Comparison of ENCODE assay signal across 8 cellular contexts in genomic region chr17:32253117-32253611, GRCh38. TPM values are rescaled to one million over a fixed set of nuclear protein-coding genes. Genes with fewer than 3 reads are reported as not detected.
DNase-seq lines count a peak whose midpoint lies in the region; ATAC-seq and TF ChIP-seq lines count a peak whose summit lies in the region.

No MANE protein-coding gene starts in this region.

- H3K36me3 ChIP-seq in SJCRH30 (no peaks in the 10 kb centered on the region), gastroesophageal sphincter (no peaks in the 10 kb centered on the region), osteoblast (ENCODE audit: insufficient read depth, low read length) (no peaks in the 10 kb centered on the region), tibial nerve (no peaks in the 10 kb centered on the region)

- H4K20me1 ChIP-seq in osteoblast (ENCODE audit: insufficient read depth, low read length) = no peaks in the 10 kb centered on the region

- WGBS in gastroesophageal sphincter (ENCODE audit: low coverage in 1 of 2), 2 donors = 66% methylated on average over 12 of the region's 12 CpGs; no CpG with 5 or more reads in 1 of the 2 donors
- 57 to 59% methylated on average over 12 of the region's 12 CpGs for WGBS in tibial nerve, 2 donors

- no peaks in the 10 kb centered on the region for H3K9me3 ChIP-seq in SJCRH30 (replicated peaks)
- H3K9me3 ChIP-seq in gastroesophageal sphincter = no peaks in the 10 kb centered on the region
- H3K9me3 ChIP-seq in osteoblast (ENCODE audit: low read depth, low read length) = no peaks in the 10 kb centered on the region
- H3K9me3 ChIP-seq in tibial nerve = no peaks in the 10 kb centered on the region

- H3K27me3 ChIP-seq in SJCRH30 = no peaks in the 10 kb centered on the region; the same call in 1 of the 2 replicates
- H3K27me3 ChIP-seq in gastroesophageal sphincter = no peaks in the 10 kb centered on the region
- H3K27me3 ChIP-seq in osteoblast (ENCODE audit: insufficient read depth, low read length) = no peaks in the 10 kb centered on the region
- H3K27me3 ChIP-seq in tibial nerve = no peaks in the 10 kb centered on the region

- TF ChIP-seq CTCF in gastroesophageal sphincter (IDR thresholded peaks at IDR 0.05) (peak; percentile 91 to 95 (median 92)), osteoblast (IDR thresholded peaks at IDR 0.05; ENCODE audit: extremely low read depth, low read depth, low read length) (peak; percentile 100), tibial nerve (IDR thresholded peaks at IDR 0.05) (peak; percentile 80 to 92 (median 85))

- DNase-seq in ELR (ENCODE audit: low read depth) (peak; percentile 84), LHCN-M2 (ENCODE audit: low read depth) (peak; percentile 61), SJCRH30 (peak; percentile 70 to 90), osteoblast (ENCODE audit: insufficient read length, low spot score, missing footprints) (peak; percentile 93), tibial nerve (ENCODE audit: low spot score in 2 of 2) (peak; percentile 70 to 92)
- DNase-seq in activated effector memory CD4-positive, alpha-beta T cell treated with anti-CD3 and anti-CD28 coated beads, Interleukin-2, amount 50 U/mL, for 16 hours = peak; percentile 85

- H3K4me3 ChIP-seq in SJCRH30 (no peak overlapping the region), gastroesophageal sphincter (no peak overlapping the region), osteoblast (ENCODE audit: insufficient read depth, low read length) (no peak overlapping the region), tibial nerve (no peak overlapping the region)

- TF ChIP-seq POLR2A in gastroesophageal sphincter (IDR thresholded peaks at IDR 0.05) (no peak), tibial nerve (IDR thresholded peaks at IDR 0.05) (no peak)

- no peak for TF ChIP-seq EP300 in gastroesophageal sphincter (IDR thresholded peaks at IDR 0.05)
- TF ChIP-seq EP300 in tibial nerve (IDR thresholded peaks at IDR 0.05) = no peak

- ATAC-seq in gastroesophageal sphincter = peak; percentile 86
- no peak for ATAC-seq in HG03457 (IDR thresholded peaks at IDR 0.05; ENCODE audit: unreplicated experiment)

- H3K4me1 ChIP-seq in SJCRH30 (no peaks in the 10 kb centered on the region), gastroesophageal sphincter (peaks cover 0 to 8% (median 0%) of the 10 kb centered on the region in 3 donors), osteoblast (ENCODE audit: insufficient read depth, low read length) (peaks cover 6% of the 10 kb centered on the region), tibial nerve (peaks cover 0 to 10% (median 0%) of the 10 kb centered on the region in 4 donors)

- no peak overlapping the region for H2AFZ ChIP-seq in osteoblast (ENCODE audit: low read length)

- no peak overlapping the region for H3K27ac ChIP-seq in SJCRH30
- no peak overlapping the region for H3K27ac ChIP-seq in gastroesophageal sphincter
- H3K27ac ChIP-seq in osteoblast (ENCODE audit: low read depth, low read length) = no peak overlapping the region
- no peak overlapping the region for H3K27ac ChIP-seq in tibial nerve

- H3K79me2 ChIP-seq in osteoblast (ENCODE audit: insufficient read depth, low read length) = no peaks in the 10 kb centered on the region

- no peak overlapping the region for H3K4me2 ChIP-seq in osteoblast (ENCODE audit: insufficient read depth, low read length)

RNA-seq across cellular contexts. Expression of gene RHBDL3, which starts 12.5 kb away (rescaled TPM):
- total RNA-seq in LHCN-M2 (2014; rRNA removed) (0.57 and 0.71 TPM in 2 replicates), gastroesophageal sphincter (1 to 10 TPM in 3 of 4 donors, under 1 TPM in 1; 0.52 to 2.2 (median 1.5) TPM), osteoblast (under 0.01 TPM in 2 replicates), tibial nerve (under 1 TPM in 1 of 4 donors, not detected in 3; 0.30 TPM)
- 0.39 TPM for polyA plus RNA-seq in LHCN-M2 (2012)
- not detected in 2 replicates for total RNA-seq in SJCRH30 (2014; rRNA removed; shearing (Covaris generic))
